1 cellular context compared by ENCODE assay signal in the genomic region with DNA sequence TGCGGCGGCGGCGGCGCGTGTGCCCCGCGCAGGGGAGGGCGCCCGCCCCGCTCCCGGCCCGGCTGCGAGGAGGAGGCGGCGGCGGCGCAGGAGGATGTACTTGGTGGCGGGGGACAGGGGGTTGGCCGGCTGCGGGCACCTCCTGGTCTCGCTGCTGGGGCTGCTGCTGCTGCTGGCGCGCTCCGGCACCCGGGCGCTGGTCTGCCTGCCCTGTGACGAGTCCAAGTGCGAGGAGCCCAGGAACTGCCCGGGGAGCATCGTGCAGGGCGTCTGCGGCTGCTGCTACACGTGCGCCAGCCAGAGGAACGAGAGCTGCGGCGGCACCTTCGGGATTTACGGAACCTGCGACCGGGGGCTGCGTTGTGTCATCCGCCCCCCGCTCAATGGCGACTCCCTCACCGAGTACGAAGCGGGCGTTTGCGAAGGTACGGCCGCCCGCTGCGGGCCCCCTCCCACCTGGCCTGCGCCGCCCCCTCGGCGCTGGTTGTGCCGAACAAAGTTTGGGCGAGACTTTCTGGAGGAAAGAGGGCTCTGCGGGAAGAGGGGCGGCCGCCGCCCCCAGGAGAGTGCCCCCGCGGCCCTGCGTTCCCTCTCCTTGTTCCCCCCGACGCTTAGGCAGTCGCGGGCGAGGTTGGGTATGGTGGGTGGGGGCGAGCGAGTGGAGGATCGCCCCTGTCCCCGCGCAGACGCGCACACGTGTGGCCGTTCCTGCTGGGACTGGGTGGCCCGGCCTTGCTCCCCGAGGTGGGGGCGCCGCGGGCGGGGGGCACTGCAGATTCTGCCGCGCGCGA.
A peak's percentile ranks its signal among the peaks of the same experiment; 100 is the strongest.
TF ChIP-seq lines count a peak whose summit lies in the region.

No MANE protein-coding gene starts in this region.

TF ChIP-seq in IMR-90, 13 proteins besides CTCF, POLR2A, EP300 and RAD21:
- TF ChIP-seq, protein P1, sequence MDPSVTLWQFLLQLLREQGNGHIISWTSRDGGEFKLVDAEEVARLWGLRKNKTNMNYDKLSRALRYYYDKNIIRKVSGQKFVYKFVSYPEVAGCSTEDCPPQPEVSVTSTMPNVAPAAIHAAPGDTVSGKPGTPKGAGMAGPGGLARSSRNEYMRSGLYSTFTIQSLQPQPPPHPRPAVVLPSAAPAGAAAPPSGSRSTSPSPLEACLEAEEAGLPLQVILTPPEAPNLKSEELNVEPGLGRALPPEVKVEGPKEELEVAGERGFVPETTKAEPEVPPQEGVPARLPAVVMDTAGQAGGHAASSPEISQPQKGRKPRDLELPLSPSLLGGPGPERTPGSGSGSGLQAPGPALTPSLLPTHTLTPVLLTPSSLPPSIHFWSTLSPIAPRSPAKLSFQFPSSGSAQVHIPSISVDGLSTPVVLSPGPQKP (IDR thresholded peaks at IDR 0.05; ENCODE audit: borderline replicate concordance, low read depth, low read length): no peak
- TF ChIP-seq MAFK (IDR thresholded peaks at IDR 0.05; ENCODE audit: low read depth, low read length): no peak
- no peak for TF ChIP-seq FOS (IDR thresholded peaks at IDR 0.05; ENCODE audit: low read depth, low read length)
- TF ChIP-seq MAZ (IDR thresholded peaks at IDR 0.05; ENCODE audit: borderline replicate concordance, low read depth, low read length): no peak
- TF ChIP-seq CEBPB (IDR thresholded peaks at IDR 0.05; ENCODE audit: low read depth, low read length): no peak
- peak; percentile 89 for TF ChIP-seq MXI1 (IDR thresholded peaks at IDR 0.05; ENCODE audit: borderline replicate concordance, low read depth, low read length)
- TF ChIP-seq, protein P2, sequence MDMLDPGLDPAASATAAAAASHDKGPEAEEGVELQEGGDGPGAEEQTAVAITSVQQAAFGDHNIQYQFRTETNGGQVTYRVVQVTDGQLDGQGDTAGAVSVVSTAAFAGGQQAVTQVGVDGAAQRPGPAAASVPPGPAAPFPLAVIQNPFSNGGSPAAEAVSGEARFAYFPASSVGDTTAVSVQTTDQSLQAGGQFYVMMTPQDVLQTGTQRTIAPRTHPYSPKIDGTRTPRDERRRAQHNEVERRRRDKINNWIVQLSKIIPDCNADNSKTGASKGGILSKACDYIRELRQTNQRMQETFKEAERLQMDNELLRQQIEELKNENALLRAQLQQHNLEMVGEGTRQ (IDR thresholded peaks at IDR 0.05; ENCODE audit: low read depth, low read length): no peak
- no peak for TF ChIP-seq RCOR1 (IDR thresholded peaks at IDR 0.05; ENCODE audit: insufficient replicate concordance, low read length)
- no peak for TF ChIP-seq NFE2L2 (IDR thresholded peaks at IDR 0.05; ENCODE audit: low read depth, low read length)
- no peak for TF ChIP-seq CHD1 (IDR thresholded peaks at IDR 0.05; ENCODE audit: low read depth, low read length)
- TF ChIP-seq SMC3 (IDR thresholded peaks at IDR 0.05; ENCODE audit: low read depth, low read length): no peak
- no peak for TF ChIP-seq RFX5 (IDR thresholded peaks at IDR 0.05; ENCODE audit: low read depth, low read length)
- peak; percentile 66 for TF ChIP-seq BHLHE40 (IDR thresholded peaks at IDR 0.05; ENCODE audit: low read depth, low read length)
